ENCODE assay signal across 1 cellular context in the genomic region with DNA sequence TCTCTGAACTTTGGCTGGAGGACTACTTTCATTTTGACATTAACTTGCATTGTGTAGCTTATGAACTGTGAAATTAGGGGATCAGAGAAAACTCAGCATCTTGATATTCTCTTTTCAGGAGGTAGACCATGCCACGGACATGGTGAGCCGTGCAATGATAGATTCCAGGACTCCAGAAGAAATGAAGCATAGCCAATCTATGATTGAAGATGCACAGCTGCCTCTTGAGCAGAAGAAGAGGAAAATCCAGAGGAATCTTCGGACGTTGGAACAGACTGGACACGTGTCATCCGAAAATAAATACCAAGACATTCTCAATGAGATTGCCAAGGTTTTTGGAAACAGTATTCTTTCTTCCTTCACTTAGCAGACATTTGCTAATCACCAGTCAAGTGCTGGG.
TF ChIP-seq lines count a peak whose summit lies in the region.

No MANE protein-coding gene starts in this region.

TF ChIP-seq in IMR-90, 13 proteins besides CTCF, POLR2A, EP300 and RAD21:
- TF ChIP-seq BHLHE40 (IDR thresholded peaks at IDR 0.05; ENCODE audit: low read depth, low read length) = no peak
- no peak for TF ChIP-seq CHD1 (IDR thresholded peaks at IDR 0.05; ENCODE audit: low read depth, low read length)
- TF ChIP-seq RFX5 (IDR thresholded peaks at IDR 0.05; ENCODE audit: low read depth, low read length) = no peak
- TF ChIP-seq USF2 (IDR thresholded peaks at IDR 0.05; ENCODE audit: low read depth, low read length) = no peak
